ENCODE assay signal across 1 cellular context in the genomic region with DNA sequence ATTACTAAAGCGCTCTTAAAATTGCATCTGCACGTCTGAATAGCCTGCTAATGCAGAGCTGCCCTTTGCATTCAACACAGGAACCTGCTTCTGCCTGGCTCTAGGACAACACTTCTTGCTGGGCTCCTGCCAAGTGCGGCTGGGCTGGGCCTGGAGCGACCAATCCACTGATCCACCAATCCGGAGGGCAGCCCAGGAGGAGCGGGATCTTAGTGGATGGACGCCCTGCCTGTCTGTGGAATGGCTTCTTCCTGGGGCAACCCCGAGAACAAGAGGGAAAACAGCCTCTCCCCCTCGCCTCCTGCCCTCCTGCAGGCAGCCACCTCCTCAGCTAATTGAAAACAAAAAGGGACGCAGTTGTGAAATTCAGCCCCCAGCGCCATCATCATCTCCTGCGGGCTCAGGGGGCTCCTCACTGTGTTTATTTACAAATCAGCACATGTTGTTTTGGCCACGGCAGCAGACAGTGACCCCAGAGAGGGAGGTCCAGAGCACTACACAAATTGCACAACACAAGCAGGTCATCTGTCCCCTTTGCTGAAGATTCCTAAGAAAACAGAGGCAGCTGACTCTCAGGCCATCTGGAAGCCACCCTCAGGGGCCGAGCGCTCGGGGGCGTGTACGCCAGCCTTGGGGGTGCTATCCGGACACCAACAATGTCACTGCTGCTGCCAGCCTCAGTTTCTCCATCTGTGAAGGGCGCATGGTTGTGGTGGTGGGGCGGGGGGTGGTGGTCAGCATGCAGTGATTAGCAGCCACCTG.
TF ChIP-seq lines count a peak whose summit lies in the region.

No MANE protein-coding gene starts in this region.

TF ChIP-seq in WTC11, 78 proteins besides CTCF, POLR2A, EP300 and RAD21 (continued from another document and continues in another):
- TF ChIP-seq, protein P1, sequence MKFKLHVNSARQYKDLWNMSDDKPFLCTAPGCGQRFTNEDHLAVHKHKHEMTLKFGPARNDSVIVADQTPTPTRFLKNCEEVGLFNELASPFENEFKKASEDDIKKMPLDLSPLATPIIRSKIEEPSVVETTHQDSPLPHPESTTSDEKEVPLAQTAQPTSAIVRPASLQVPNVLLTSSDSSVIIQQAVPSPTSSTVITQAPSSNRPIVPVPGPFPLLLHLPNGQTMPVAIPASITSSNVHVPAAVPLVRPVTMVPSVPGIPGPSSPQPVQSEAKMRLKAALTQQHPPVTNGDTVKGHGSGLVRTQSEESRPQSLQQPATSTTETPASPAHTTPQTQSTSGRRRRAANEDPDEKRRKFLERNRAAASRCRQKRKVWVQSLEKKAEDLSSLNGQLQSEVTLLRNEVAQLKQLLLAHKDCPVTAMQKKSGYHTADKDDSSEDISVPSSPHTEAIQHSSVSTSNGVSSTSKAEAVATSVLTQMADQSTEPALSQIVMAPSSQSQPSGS (CRISPR knock-in tag; IDR thresholded peaks at IDR 0.05; ENCODE audit: borderline replicate concordance, low read depth) = no peak
- TF ChIP-seq SMAD3 (CRISPR knock-in tag; IDR thresholded peaks at IDR 0.05; ENCODE audit: borderline replicate concordance) (no peak), ZNF232 (CRISPR knock-in tag; IDR thresholded peaks at IDR 0.05) (no peak), ZNF671 (CRISPR knock-in tag; IDR thresholded peaks at IDR 0.05) (no peak), ETV6 (CRISPR knock-in tag; IDR thresholded peaks at IDR 0.05) (peak; percentile 35; the same call in 1 of the 2 replicates), SMAD4 (CRISPR knock-in tag; IDR thresholded peaks at IDR 0.05) (no peak), JUN (CRISPR knock-in tag; IDR thresholded peaks at IDR 0.05) (no peak), FOXJ3 (CRISPR knock-in tag; IDR thresholded peaks at IDR 0.05; ENCODE audit: borderline replicate concordance) (no peak), GABPB1 (CRISPR knock-in tag; IDR thresholded peaks at IDR 0.05) (no peak), OVOL2 (CRISPR knock-in tag; IDR thresholded peaks at IDR 0.05; ENCODE audit: borderline replicate concordance) (no peak), TP53 (CRISPR knock-in tag; IDR thresholded peaks at IDR 0.05) (no peak), ZNF423 (CRISPR knock-in tag; IDR thresholded peaks at IDR 0.05) (no peak), ZNF138 (CRISPR knock-in tag; conservative IDR thresholded peaks at IDR 0.05) (no peak), SP1 (CRISPR knock-in tag; conservative IDR thresholded peaks at IDR 0.05) (peak; percentile 50), TEAD1 (CRISPR knock-in tag; IDR thresholded peaks at IDR 0.05) (peak; percentile 31; the same call in 1 of the 2 replicates), RORB (CRISPR knock-in tag; IDR thresholded peaks at IDR 0.05) (no peak), ZNF219 (CRISPR knock-in tag; IDR thresholded peaks at IDR 0.05; ENCODE audit: borderline replicate concordance) (no peak), NR2C2 (CRISPR knock-in tag; IDR thresholded peaks at IDR 0.05) (no peak), MYBL2 (CRISPR knock-in tag; IDR thresholded peaks at IDR 0.05) (no peak), SOX15 (CRISPR knock-in tag; IDR thresholded peaks at IDR 0.05) (no peak)
- TF ChIP-seq, protein P2, sequence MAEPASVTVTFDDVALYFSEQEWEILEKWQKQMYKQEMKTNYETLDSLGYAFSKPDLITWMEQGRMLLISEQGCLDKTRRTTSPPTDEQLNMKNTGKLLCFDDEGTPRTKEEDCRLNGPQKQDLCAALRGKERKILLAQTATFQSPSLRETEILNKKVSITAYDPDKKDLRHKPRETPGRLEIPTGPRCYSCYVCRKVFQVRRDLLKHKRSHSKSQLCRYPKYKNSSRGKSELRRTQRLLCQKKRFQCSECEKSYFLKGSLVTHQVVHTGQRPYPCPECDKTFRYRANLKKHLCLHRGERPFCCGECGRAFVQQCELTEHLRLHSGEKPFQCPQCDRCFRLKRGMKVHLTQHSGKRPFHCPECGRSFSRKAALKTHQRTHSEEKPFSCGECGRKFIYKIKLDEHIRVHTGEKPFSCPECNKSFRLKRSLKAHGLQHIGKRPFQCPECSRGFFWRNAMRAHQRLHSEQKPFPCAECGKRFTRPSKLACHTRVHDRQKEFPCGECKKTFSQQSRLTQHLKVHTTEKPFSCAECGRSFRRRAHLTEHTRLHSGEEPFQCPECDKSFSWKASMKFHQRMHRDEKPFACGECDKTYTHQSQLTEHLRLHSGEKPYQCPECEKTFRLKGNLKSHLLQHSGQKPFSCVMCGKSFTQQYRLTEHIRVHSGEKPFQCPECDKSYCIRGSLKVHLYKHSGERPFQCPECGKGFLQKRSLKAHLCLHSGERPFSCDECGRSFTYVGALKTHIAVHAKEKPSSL (CRISPR knock-in tag; conservative IDR thresholded peaks at IDR 0.05) = no peak
- TF ChIP-seq, protein P3, sequence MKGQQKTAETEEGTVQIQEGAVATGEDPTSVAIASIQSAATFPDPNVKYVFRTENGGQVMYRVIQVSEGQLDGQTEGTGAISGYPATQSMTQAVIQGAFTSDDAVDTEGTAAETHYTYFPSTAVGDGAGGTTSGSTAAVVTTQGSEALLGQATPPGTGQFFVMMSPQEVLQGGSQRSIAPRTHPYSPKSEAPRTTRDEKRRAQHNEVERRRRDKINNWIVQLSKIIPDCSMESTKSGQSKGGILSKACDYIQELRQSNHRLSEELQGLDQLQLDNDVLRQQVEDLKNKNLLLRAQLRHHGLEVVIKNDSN (CRISPR knock-in tag; IDR thresholded peaks at IDR 0.05) = no peak
- TF ChIP-seq, protein P4, sequence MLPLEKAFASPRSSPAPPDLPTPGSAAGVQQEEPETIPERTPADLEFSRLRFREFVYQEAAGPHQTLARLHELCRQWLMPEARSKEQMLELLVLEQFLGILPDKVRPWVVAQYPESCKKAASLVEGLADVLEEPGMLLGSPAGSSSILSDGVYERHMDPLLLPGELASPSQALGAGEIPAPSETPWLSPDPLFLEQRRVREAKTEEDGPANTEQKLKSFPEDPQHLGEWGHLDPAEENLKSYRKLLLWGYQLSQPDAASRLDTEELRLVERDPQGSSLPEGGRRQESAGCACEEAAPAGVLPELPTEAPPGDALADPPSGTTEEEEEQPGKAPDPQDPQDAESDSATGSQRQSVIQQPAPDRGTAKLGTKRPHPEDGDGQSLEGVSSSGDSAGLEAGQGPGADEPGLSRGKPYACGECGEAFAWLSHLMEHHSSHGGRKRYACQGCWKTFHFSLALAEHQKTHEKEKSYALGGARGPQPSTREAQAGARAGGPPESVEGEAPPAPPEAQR (CRISPR knock-in tag; IDR thresholded peaks at IDR 0.05) = no peak
- TF ChIP-seq, protein P5, sequence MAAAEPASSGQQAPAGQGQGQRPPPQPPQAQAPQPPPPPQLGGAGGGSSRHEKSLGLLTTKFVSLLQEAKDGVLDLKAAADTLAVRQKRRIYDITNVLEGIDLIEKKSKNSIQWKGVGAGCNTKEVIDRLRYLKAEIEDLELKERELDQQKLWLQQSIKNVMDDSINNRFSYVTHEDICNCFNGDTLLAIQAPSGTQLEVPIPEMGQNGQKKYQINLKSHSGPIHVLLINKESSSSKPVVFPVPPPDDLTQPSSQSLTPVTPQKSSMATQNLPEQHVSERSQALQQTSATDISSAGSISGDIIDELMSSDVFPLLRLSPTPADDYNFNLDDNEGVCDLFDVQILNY (CRISPR knock-in tag; IDR thresholded peaks at IDR 0.05) = no peak
- TF ChIP-seq, protein P6, sequence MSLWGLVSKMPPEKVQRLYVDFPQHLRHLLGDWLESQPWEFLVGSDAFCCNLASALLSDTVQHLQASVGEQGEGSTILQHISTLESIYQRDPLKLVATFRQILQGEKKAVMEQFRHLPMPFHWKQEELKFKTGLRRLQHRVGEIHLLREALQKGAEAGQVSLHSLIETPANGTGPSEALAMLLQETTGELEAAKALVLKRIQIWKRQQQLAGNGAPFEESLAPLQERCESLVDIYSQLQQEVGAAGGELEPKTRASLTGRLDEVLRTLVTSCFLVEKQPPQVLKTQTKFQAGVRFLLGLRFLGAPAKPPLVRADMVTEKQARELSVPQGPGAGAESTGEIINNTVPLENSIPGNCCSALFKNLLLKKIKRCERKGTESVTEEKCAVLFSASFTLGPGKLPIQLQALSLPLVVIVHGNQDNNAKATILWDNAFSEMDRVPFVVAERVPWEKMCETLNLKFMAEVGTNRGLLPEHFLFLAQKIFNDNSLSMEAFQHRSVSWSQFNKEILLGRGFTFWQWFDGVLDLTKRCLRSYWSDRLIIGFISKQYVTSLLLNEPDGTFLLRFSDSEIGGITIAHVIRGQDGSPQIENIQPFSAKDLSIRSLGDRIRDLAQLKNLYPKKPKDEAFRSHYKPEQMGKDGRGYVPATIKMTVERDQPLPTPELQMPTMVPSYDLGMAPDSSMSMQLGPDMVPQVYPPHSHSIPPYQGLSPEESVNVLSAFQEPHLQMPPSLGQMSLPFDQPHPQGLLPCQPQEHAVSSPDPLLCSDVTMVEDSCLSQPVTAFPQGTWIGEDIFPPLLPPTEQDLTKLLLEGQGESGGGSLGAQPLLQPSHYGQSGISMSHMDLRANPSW (CRISPR knock-in tag; conservative IDR thresholded peaks at IDR 0.05; ENCODE audit: low read depth) = no peak
- TF ChIP-seq, protein P7, sequence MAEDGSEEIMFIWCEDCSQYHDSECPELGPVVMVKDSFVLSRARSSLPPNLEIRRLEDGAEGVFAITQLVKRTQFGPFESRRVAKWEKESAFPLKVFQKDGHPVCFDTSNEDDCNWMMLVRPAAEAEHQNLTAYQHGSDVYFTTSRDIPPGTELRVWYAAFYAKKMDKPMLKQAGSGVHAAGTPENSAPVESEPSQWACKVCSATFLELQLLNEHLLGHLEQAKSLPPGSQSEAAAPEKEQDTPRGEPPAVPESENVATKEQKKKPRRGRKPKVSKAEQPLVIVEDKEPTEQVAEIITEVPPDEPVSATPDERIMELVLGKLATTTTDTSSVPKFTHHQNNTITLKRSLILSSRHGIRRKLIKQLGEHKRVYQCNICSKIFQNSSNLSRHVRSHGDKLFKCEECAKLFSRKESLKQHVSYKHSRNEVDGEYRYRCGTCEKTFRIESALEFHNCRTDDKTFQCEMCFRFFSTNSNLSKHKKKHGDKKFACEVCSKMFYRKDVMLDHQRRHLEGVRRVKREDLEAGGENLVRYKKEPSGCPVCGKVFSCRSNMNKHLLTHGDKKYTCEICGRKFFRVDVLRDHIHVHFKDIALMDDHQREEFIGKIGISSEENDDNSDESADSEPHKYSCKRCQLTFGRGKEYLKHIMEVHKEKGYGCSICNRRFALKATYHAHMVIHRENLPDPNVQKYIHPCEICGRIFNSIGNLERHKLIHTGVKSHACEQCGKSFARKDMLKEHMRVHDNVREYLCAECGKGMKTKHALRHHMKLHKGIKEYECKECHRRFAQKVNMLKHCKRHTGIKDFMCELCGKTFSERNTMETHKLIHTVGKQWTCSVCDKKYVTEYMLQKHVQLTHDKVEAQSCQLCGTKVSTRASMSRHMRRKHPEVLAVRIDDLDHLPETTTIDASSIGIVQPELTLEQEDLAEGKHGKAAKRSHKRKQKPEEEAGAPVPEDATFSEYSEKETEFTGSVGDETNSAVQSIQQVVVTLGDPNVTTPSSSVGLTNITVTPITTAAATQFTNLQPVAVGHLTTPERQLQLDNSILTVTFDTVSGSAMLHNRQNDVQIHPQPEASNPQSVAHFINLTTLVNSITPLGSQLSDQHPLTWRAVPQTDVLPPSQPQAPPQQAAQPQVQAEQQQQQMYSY (CRISPR knock-in tag; IDR thresholded peaks at IDR 0.05) = no peak
- TF ChIP-seq, protein P8, sequence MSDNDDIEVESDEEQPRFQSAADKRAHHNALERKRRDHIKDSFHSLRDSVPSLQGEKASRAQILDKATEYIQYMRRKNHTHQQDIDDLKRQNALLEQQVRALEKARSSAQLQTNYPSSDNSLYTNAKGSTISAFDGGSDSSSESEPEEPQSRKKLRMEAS (CRISPR knock-in tag; IDR thresholded peaks at IDR 0.05) = peak; percentile 64; the same call in 1 of the 2 replicates
- TF ChIP-seq, protein P9, sequence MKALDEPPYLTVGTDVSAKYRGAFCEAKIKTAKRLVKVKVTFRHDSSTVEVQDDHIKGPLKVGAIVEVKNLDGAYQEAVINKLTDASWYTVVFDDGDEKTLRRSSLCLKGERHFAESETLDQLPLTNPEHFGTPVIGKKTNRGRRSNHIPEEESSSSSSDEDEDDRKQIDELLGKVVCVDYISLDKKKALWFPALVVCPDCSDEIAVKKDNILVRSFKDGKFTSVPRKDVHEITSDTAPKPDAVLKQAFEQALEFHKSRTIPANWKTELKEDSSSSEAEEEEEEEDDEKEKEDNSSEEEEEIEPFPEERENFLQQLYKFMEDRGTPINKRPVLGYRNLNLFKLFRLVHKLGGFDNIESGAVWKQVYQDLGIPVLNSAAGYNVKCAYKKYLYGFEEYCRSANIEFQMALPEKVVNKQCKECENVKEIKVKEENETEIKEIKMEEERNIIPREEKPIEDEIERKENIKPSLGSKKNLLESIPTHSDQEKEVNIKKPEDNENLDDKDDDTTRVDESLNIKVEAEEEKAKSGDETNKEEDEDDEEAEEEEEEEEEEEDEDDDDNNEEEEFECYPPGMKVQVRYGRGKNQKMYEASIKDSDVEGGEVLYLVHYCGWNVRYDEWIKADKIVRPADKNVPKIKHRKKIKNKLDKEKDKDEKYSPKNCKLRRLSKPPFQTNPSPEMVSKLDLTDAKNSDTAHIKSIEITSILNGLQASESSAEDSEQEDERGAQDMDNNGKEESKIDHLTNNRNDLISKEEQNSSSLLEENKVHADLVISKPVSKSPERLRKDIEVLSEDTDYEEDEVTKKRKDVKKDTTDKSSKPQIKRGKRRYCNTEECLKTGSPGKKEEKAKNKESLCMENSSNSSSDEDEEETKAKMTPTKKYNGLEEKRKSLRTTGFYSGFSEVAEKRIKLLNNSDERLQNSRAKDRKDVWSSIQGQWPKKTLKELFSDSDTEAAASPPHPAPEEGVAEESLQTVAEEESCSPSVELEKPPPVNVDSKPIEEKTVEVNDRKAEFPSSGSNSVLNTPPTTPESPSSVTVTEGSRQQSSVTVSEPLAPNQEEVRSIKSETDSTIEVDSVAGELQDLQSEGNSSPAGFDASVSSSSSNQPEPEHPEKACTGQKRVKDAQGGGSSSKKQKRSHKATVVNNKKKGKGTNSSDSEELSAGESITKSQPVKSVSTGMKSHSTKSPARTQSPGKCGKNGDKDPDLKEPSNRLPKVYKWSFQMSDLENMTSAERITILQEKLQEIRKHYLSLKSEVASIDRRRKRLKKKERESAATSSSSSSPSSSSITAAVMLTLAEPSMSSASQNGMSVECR (CRISPR knock-in tag; IDR thresholded peaks at IDR 0.05; ENCODE audit: borderline replicate concordance) = no peak; the same call in 1 of the 2 replicates
- TF ChIP-seq, protein P10, sequence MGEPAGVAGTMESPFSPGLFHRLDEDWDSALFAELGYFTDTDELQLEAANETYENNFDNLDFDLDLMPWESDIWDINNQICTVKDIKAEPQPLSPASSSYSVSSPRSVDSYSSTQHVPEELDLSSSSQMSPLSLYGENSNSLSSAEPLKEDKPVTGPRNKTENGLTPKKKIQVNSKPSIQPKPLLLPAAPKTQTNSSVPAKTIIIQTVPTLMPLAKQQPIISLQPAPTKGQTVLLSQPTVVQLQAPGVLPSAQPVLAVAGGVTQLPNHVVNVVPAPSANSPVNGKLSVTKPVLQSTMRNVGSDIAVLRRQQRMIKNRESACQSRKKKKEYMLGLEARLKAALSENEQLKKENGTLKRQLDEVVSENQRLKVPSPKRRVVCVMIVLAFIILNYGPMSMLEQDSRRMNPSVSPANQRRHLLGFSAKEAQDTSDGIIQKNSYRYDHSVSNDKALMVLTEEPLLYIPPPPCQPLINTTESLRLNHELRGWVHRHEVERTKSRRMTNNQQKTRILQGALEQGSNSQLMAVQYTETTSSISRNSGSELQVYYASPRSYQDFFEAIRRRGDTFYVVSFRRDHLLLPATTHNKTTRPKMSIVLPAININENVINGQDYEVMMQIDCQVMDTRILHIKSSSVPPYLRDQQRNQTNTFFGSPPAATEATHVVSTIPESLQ (CRISPR knock-in tag; IDR thresholded peaks at IDR 0.05) = no peak
- TF ChIP-seq, protein P11, sequence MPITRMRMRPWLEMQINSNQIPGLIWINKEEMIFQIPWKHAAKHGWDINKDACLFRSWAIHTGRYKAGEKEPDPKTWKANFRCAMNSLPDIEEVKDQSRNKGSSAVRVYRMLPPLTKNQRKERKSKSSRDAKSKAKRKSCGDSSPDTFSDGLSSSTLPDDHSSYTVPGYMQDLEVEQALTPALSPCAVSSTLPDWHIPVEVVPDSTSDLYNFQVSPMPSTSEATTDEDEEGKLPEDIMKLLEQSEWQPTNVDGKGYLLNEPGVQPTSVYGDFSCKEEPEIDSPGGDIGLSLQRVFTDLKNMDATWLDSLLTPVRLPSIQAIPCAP (CRISPR knock-in tag; IDR thresholded peaks at IDR 0.05) = no peak
